In the genomic region with DNA sequence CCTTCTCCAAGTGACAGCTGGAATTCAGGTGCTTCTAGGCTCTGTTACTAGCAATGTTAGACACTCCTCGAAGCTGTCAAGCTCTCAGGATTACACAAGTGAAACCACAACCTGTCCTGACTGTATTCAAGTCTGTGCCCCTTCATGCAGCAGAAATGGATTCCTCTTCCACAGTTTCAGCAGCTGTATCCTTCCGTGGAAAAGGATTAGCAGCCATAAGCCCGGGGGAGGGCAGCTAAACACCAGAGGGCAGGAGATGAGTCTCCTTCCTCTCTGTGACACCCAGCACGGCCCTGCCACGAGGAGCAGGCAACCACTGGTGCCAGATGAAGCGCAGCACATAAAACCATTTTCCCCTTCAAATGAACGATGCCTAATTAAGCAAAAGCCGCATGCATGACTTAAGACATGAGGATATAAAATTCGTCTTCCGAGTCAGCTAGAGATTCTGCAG, we compare ENCODE assay signal across 7 cellular contexts. TPM values are rescaled to one million over a fixed set of nuclear protein-coding genes. Genes with fewer than 3 reads are reported as not detected.
DNase-seq lines count a peak whose midpoint lies in the region; ATAC-seq, FAIRE-seq and TF ChIP-seq lines count a peak whose summit lies in the region.

No MANE protein-coding gene starts in this region.

- peak overlapping the region; percentile 80 for H3K27ac Mint-ChIP-seq in activated CD8-positive, alpha-beta T cell treated with anti-CD3 and anti-CD28 coated beads for 36 hours
- peak overlapping the region; percentile 21 for H3K27ac Mint-ChIP-seq in stimulated activated effector memory CD8-positive, alpha-beta T cell treated with anti-CD3 and anti-CD28 coated beads, Interleukin-12 subunit alpha, Interleukin-12 subunit beta, amount 100 ng/mL, for 72 hours

- peak; percentile 45 for ATAC-seq in activated CD8-positive, alpha-beta T cell treated with anti-CD3 and anti-CD28 coated beads for 36 hours
- ATAC-seq in stimulated activated effector memory CD8-positive, alpha-beta T cell treated with anti-CD3 and anti-CD28 coated beads, Interleukin-12 subunit alpha, Interleukin-12 subunit beta, amount 100 ng/mL, for 72 hours: peak; percentile 60
- no peak for ATAC-seq in GM21360 (IDR thresholded peaks at IDR 0.05; ENCODE audit: unreplicated experiment)

- peaks cover 11% of the 10 kb centered on the region for H3K36me3 ChIP-seq in mesodermal cell (ENCODE audit: control insufficient read depth, insufficient read depth, low read length)

- no peaks in the 10 kb centered on the region for H3K27me3 Mint-ChIP-seq in activated CD8-positive, alpha-beta T cell treated with anti-CD3 and anti-CD28 coated beads for 36 hours

- peak overlapping the region; percentile 74 for H3K4me3 ChIP-seq in mesodermal cell (ENCODE audit: extremely low read depth, insufficient read depth, low read length, poor library complexity, severe bottlenecking)

- H3K4me3 Mint-ChIP-seq in activated CD8-positive, alpha-beta T cell treated with anti-CD3 and anti-CD28 coated beads for 36 hours: peak overlapping the region; percentile 76
- peak overlapping the region; percentile 85 for H3K4me3 Mint-ChIP-seq in stimulated activated effector memory CD8-positive, alpha-beta T cell treated with anti-CD3 and anti-CD28 coated beads, Interleukin-12 subunit alpha, Interleukin-12 subunit beta, amount 100 ng/mL, for 72 hours

- TF ChIP-seq CTCF in activated CD8-positive, alpha-beta T cell treated with anti-CD3 and anti-CD28 coated beads for 36 hours (IDR thresholded peaks at IDR 0.05): no peak

- intact Hi-C loops in activated CD8-positive, alpha-beta T cell treated with anti-CD3 and anti-CD28 coated beads for 36 hours (cut with micrococcal nuclease): loop anchor here (2.0 to 5.0 kb wide), 3 partner anchors 35 to 149 kb away; no protein-coding TSS in a partner anchor

- POLR2A ChIA-PET in activated CD8-positive, alpha-beta T cell treated with anti-CD3 and anti-CD28 coated beads for 36 hours (lab: Charles Lee): interaction anchor here (0.7 to 5.5 kb wide), 12 partner anchors 9 to 219 kb away, joined by 3 to 23 read pairs (median 4); a partner anchor contains a TSS

- peaks cover 60% of the 10 kb centered on the region for H3K4me1 Mint-ChIP-seq in activated CD8-positive, alpha-beta T cell treated with anti-CD3 and anti-CD28 coated beads for 36 hours (ENCODE audit: low read depth)
- peaks cover 75% of the 10 kb centered on the region for H3K4me1 Mint-ChIP-seq in stimulated activated effector memory CD8-positive, alpha-beta T cell treated with anti-CD3 and anti-CD28 coated beads, Interleukin-12 subunit alpha, Interleukin-12 subunit beta, amount 100 ng/mL, for 72 hours

- DNase-seq in GM12891 (ENCODE audit: insufficient read length, low spot score) (peak; percentile 19), NCI-H524 (lab: John Stamatoyannopoulos, UW) (peak; percentile 79 to 93)
- DNase-seq in activated CD8-positive, alpha-beta T cell treated with anti-CD3 and anti-CD28 coated beads for 36 hours: peak; percentile 70
- DNase-seq in effector CD4-positive, alpha-beta T cell: peak; percentile 40
- DNase-seq in stimulated activated effector memory CD8-positive, alpha-beta T cell treated with anti-CD3 and anti-CD28 coated beads, Interleukin-12 subunit alpha, Interleukin-12 subunit beta, amount 100 ng/mL, for 72 hours (ENCODE audit: low spot score in 2 of 2): peak; percentile 30 to 72

- FAIRE-seq in GM12891 (lab: Jason Lieb, UNC): peak; percentile 81

- H3K36me3 Mint-ChIP-seq in activated CD8-positive, alpha-beta T cell treated with anti-CD3 and anti-CD28 coated beads for 36 hours (ENCODE audit: low read depth): peaks cover 17% of the 10 kb centered on the region
- H3K36me3 Mint-ChIP-seq in stimulated activated effector memory CD8-positive, alpha-beta T cell treated with anti-CD3 and anti-CD28 coated beads, Interleukin-12 subunit alpha, Interleukin-12 subunit beta, amount 100 ng/mL, for 72 hours: peaks cover 7% of the 10 kb centered on the region

- TF ChIP-seq POLR2A in GM12891 (IDR thresholded peaks at IDR 0.05; ENCODE audit: low read depth, low read length): no peak

- H3K4me1 ChIP-seq in mesodermal cell (ENCODE audit: control insufficient read depth, insufficient read depth, low read length, poor library complexity, severe bottlenecking): peaks cover 35% of the 10 kb centered on the region

- H3K27ac ChIP-seq in mesodermal cell (ENCODE audit: low read depth, low read length, severe bottlenecking): no peak overlapping the region

- H3K9me3 Mint-ChIP-seq in activated CD8-positive, alpha-beta T cell treated with anti-CD3 and anti-CD28 coated beads for 36 hours: peaks cover 8% of the 10 kb centered on the region
- H3K9me3 Mint-ChIP-seq in stimulated activated effector memory CD8-positive, alpha-beta T cell treated with anti-CD3 and anti-CD28 coated beads, Interleukin-12 subunit alpha, Interleukin-12 subunit beta, amount 100 ng/mL, for 72 hours: no peaks in the 10 kb centered on the region

- CTCF ChIA-PET in activated CD8-positive, alpha-beta T cell treated with anti-CD3 and anti-CD28 coated beads for 36 hours (lab: Charles Lee): interaction anchor here (0.6 to 9.3 kb wide), 25 partner anchors 8 to 308 kb away, joined by 3 to 129 read pairs (median 6); no protein-coding TSS in a partner anchor

- 38 to 52% methylated on average over 8 to 9 of the region's 10 CpGs for WGBS in mesodermal cell (ENCODE audit: insufficient coverage in 2 of 2), 2 experiments

- H3K9me3 ChIP-seq in mesodermal cell (ENCODE audit: control insufficient read depth, low read length): no peaks in the 10 kb centered on the region

TF ChIP-seq in GM12891, 5 proteins besides CTCF, POLR2A, EP300 and RAD21:
- TF ChIP-seq TAF1 (IDR thresholded peaks at IDR 0.05; ENCODE audit: low read depth, low read length) (no peak), SPI1 (IDR thresholded peaks at IDR 0.05; ENCODE audit: low read depth, low read length) (no peak), POLR2AphosphoS5 (IDR thresholded peaks at IDR 0.05; ENCODE audit: low read depth, low read length) (no peak), PAX5 (IDR thresholded peaks at IDR 0.05; ENCODE audit: insufficient read depth, low read length, severe bottlenecking) (no peak), POU2F2 (IDR thresholded peaks at IDR 0.05; ENCODE audit: low read depth, low read length) (no peak)

RNA-seq across cellular contexts. Expression of a gene that starts 1.2 kb away (rescaled TPM):
- 3.6 TPM for polyA plus RNA-seq in GM12891 (2012; ENCODE audit: low read depth, missing spikeins)
- total RNA-seq in activated CD8-positive, alpha-beta T cell treated with anti-CD3 and anti-CD28 coated beads for 36 hours: 10 to 100 TPM; 21.1 to 21.5 TPM
- 21.5 TPM for polyA plus RNA-seq in mesodermal cell (2013, experiment 1 of 2)
- 23.8 TPM for polyA plus RNA-seq in mesodermal cell (2013, experiment 2 of 2)

Comparison
In these comparisons a context has a peak if more than half of its experiments do, and no peak if none do; other contexts are left out.
1. DNase-seq: peak in every context shown above with its lines; median percentile 86 in NCI-H524; 70 in activated CD8-positive, alpha-beta T cell treated with anti-CD3 and anti-CD28 coated beads for 36 hours; 51 in stimulated activated effector memory CD8-positive, alpha-beta T cell treated with anti-CD3 and anti-CD28 coated beads, Interleukin-12 subunit alpha, Interleukin-12 subunit beta, amount 100 ng/mL, for 72 hours; 40 in effector CD4-positive, alpha-beta T cell; 19 in GM12891.